ENCODE assay signal across 8 cellular contexts in genomic region chr13:20566917-20567755, GRCh38. TPM values are rescaled to one million over a fixed set of nuclear protein-coding genes. Genes with fewer than 3 reads are reported as not detected.
A peak's percentile ranks its signal among the peaks of the same experiment; 100 is the strongest.
DNase-seq lines count a peak whose midpoint lies in the region; ATAC-seq and TF ChIP-seq lines count a peak whose summit lies in the region.

Gene IFT88, plus strand, starts transcription at chr13:20567157. Its CDS starts 7,229 bp downstream, at chr13:20574386.

- DNase-seq in ELF-1 (ENCODE audit: low read depth, low spot score) (peak; percentile 93), H4 (ENCODE audit: low spot score) (peak; percentile 70), LNCaP clone FGC (ENCODE audit: low read depth) (peak; percentile 49), RWPE2 (ENCODE audit: low spot score) (peak; percentile 65), fibroblast of the aortic adventitia (ENCODE audit: low read depth) (peak; percentile 77)
- peak; percentile 81 for DNase-seq in activated effector memory CD4-positive, alpha-beta T cell treated with Interleukin-2 at 50 U/mL for 16 hours
- DNase-seq in stimulated activated naive CD4-positive, alpha-beta T cell treated with Interleukin-2 at 50 U/mL for 16 hours (lab: John Stamatoyannopoulos, UW): peak; percentile 76

- H3K27ac Mint-ChIP-seq in nephron: peak within 1 kb of the TSS; percentile 99 to 100 (median 100)

- H3K4me3 ChIP-seq in LNCaP clone FGC (ENCODE audit: low read depth, low read length) (peak within 1 kb of the TSS; percentile 63), RWPE2 (ENCODE audit: severe bottlenecking) (peak within 1 kb of the TSS; percentile 91), fibroblast of the aortic adventitia (ENCODE audit: low read depth, low read length) (peak within 1 kb of the TSS; percentile 83)

- H3K27ac ChIP-seq in RWPE2 (ENCODE audit: poor library complexity, severe bottlenecking): peak within 1 kb of the TSS; percentile 77

- peaks cover 14% of the 10 kb centered on the region for H3K9me3 Mint-ChIP-seq in nephron

- H3K4me3 Mint-ChIP-seq in nephron: peak within 1 kb of the TSS; percentile 98 to 100 (median 98)

- ATAC-seq in RWPE2 (ENCODE audit: low read depth): peak; percentile 89

- peaks cover 4% of the 10 kb centered on the region for H3K27me3 Mint-ChIP-seq in nephron (ENCODE audit: low read depth)

- no peaks in the 10 kb centered on the region for H3K4me1 ChIP-seq in RWPE2 (ENCODE audit: insufficient read depth, poor library complexity, severe bottlenecking)

- H3K36me3 ChIP-seq in RWPE2 (ENCODE audit: low read depth): no peaks in the 10 kb centered on the region

- no peak for TF ChIP-seq CTCF in LNCaP clone FGC (IDR thresholded peaks at IDR 0.05; ENCODE audit: control insufficient read depth, extremely low read depth, insufficient read depth)
- TF ChIP-seq CTCF in RWPE2 (IDR thresholded peaks at IDR 0.05; ENCODE audit: poor library complexity, severe bottlenecking): no peak
- TF ChIP-seq CTCF in fibroblast of the aortic adventitia (IDR thresholded peaks at IDR 0.05; ENCODE audit: insufficient read depth, low read length): no peak
- no peak for TF ChIP-seq CTCF in nephron (IDR thresholded peaks at IDR 0.05; ENCODE audit: unreplicated experiment in 3 of 3)

- no peaks in the 10 kb centered on the region for H3K27me3 ChIP-seq in RWPE2 (ENCODE audit: insufficient read depth, poor library complexity, severe bottlenecking)

- H3K36me3 Mint-ChIP-seq in nephron (ENCODE audit: low read depth): peaks cover 39% of the 10 kb centered on the region

- H3K9me3 ChIP-seq in RWPE2 (ENCODE audit: severe bottlenecking): peaks cover 2% of the 10 kb centered on the region

- peaks cover 17% of the 10 kb centered on the region for H3K4me1 Mint-ChIP-seq in nephron

RNA-seq across cellular contexts. Expression of gene IFT88, which starts in this region (rescaled TPM):
- total RNA-seq in H4 (2014; rRNA removed; shearing (Covaris generic)): 7.3 and 8.7 TPM in 2 replicates
- total RNA-seq in fibroblast of the aortic adventitia (ENCODE audit: low replicate concordance): 21.1 TPM in 2 replicates

Comparison
In these comparisons a context has a peak if more than half of its experiments do, and no peak if none do; other contexts are left out.
1. Peak in every context shown above with its lines: DNase-seq, ATAC-seq, H3K4me3 ChIP-seq and H3K27ac ChIP-seq.